Comparison of ENCODE assay signal across 22 cellular contexts in genomic region chrX:136397001-136397400, GRCh38.
A peak's percentile ranks its signal among the peaks of the same experiment; 100 is the strongest.
DNase-seq lines count a peak whose midpoint lies in the region; ATAC-seq and TF ChIP-seq lines count a peak whose summit lies in the region.
"Had no signal": no experiment of that assay in that cellular context is flagged by ENCODE, and none has a peak within 500 bp of the region (broad histone marks: within the 10 kb centered on the region; RNA-seq: fewer than 3 reads in every experiment).

No MANE protein-coding gene starts in this region.

- no peaks in the 10 kb centered on the region for H3K79me2 ChIP-seq in neural progenitor cell (ENCODE audit: low read depth)

- no peak overlapping the region for H3K27ac Mint-ChIP-seq in neural progenitor cell
- H3K27ac Mint-ChIP-seq in stimulated activated effector memory CD8-positive, alpha-beta T cell treated with anti-CD3 and anti-CD28 coated beads, Interleukin-12 subunit alpha, Interleukin-12 subunit beta, amount 100 ng/mL, for 72 hours = no peak overlapping the region
- H3K27ac Mint-ChIP-seq: CD4-positive, CD25-positive, alpha-beta regulatory T cell; natural killer cell treated with Interleukin-12 subunit alpha and Interleukin-12 subunit beta and Interleukin-15 and Interleukin-18, amount 100 ng/mL, for 72 hours had no signal

- no peak overlapping the region for H2AFZ ChIP-seq in neural progenitor cell (replicated peaks)

- H3K4me3 ChIP-seq in choroid plexus epithelial cell (ENCODE audit: low read depth, low read length) (no peak overlapping the region), neural progenitor cell (no peak overlapping the region), lower lobe of right lung (no peak overlapping the region)
- H3K4me3 ChIP-seq: upper lobe of right lung had no signal

- peak; percentile 21 for TF ChIP-seq CTCF in choroid plexus epithelial cell (conservative IDR thresholded peaks at IDR 0.05; ENCODE audit: low read depth, low read length)
- TF ChIP-seq CTCF in neural progenitor cell (IDR thresholded peaks at IDR 0.05) = peak; percentile 7
- no peak for TF ChIP-seq CTCF in lower lobe of right lung (IDR thresholded peaks at IDR 0.05)

- H4K20me1 ChIP-seq in neural progenitor cell (ENCODE audit: low read depth) = no peaks in the 10 kb centered on the region

- H3K9me3 Mint-ChIP-seq in neural progenitor cell = no peaks in the 10 kb centered on the region
- no peaks in the 10 kb centered on the region for H3K9me3 Mint-ChIP-seq in stimulated activated effector memory CD8-positive, alpha-beta T cell treated with anti-CD3 and anti-CD28 coated beads, Interleukin-12 subunit alpha, Interleukin-12 subunit beta, amount 100 ng/mL, for 72 hours
- H3K9me3 Mint-ChIP-seq: natural killer cell treated with Interleukin-12 subunit alpha and Interleukin-12 subunit beta and Interleukin-15 and Interleukin-18, amount 100 ng/mL, for 72 hours had no signal

- H3K36me3 ChIP-seq in neural progenitor cell (no peaks in the 10 kb centered on the region), lower lobe of right lung (no peaks in the 10 kb centered on the region)
- H3K36me3 ChIP-seq: upper lobe of right lung had no signal

- no peak for ATAC-seq in stimulated activated effector memory CD8-positive, alpha-beta T cell treated with anti-CD3 and anti-CD28 coated beads, Interleukin-12 subunit alpha, Interleukin-12 subunit beta, amount 100 ng/mL, for 72 hours
- no peak for ATAC-seq in lower lobe of right lung
- ATAC-seq: natural killer cell treated with Interleukin-12 subunit alpha and Interleukin-12 subunit beta and Interleukin-15 and Interleukin-18, amount 100 ng/mL, for 72 hours; upper lobe of right lung had no signal

- DNase-seq in SIG-M5 treated with dmso at 0.1 percent for 504 hours (lab: John Stamatoyannopoulos, UW; ENCODE audit: unreplicated experiment) = peak; percentile 1
- no peak for DNase-seq in SIG-M5 (lab: John Stamatoyannopoulos, UW)
- DNase-seq in NCI-H146 treated with DMSO at 0.1 percent for 48 hours (lab: John Stamatoyannopoulos, UW; ENCODE audit: unreplicated experiment) = peak; percentile 8
- DNase-seq in choroid plexus epithelial cell (ENCODE audit: low read depth) = peak; percentile 9
- DNase-seq in neural progenitor cell (ENCODE audit: low spot score) = peak; percentile 3
- no peak for DNase-seq in stimulated activated effector memory CD8-positive, alpha-beta T cell treated with anti-CD3 and anti-CD28 coated beads, Interleukin-12 subunit alpha, Interleukin-12 subunit beta, amount 100 ng/mL, for 72 hours (ENCODE audit: low spot score in 2 of 2)
- DNase-seq in lower lobe of right lung = no peak
- DNase-seq in activated CD8-positive, alpha-beta memory T cell treated with anti-CD3 and anti-CD28 coated beads, Interleukin-2, amount 50 U/mL, for 4 hours = no peak
- DNase-seq: ACHN; activated CD4-positive, alpha-beta T cell treated with anti-CD3 and anti-CD28 coated beads for 4 hours; activated CD8-positive, alpha-beta memory T cell treated with anti-CD3 and anti-CD28 coated beads, Interleukin-2, amount 50 U/mL, for 48 hours; activated gamma-delta T cell; amniotic stem cell; central memory CD4-positive, alpha-beta T cell; effector memory CD4-positive, alpha-beta T cell; kidney; NCI-H187 treated with DMSO at 0.1 percent for 48 hours; NCI-H510A; posterior cingulate gyrus; upper lobe of right lung had no signal

- H3K27me3 Mint-ChIP-seq in neural progenitor cell (ENCODE audit: insufficient read depth, low read depth) = no peaks in the 10 kb centered on the region

- H3K27ac ChIP-seq in neural progenitor cell (no peak overlapping the region), lower lobe of right lung (no peak overlapping the region)
- H3K27ac ChIP-seq: upper lobe of right lung had no signal

- no peaks in the 10 kb centered on the region for H3K36me3 Mint-ChIP-seq in neural progenitor cell
- no peaks in the 10 kb centered on the region for H3K36me3 Mint-ChIP-seq in stimulated activated effector memory CD8-positive, alpha-beta T cell treated with anti-CD3 and anti-CD28 coated beads, Interleukin-12 subunit alpha, Interleukin-12 subunit beta, amount 100 ng/mL, for 72 hours
- H3K36me3 Mint-ChIP-seq: CD4-positive, CD25-positive, alpha-beta regulatory T cell; natural killer cell treated with Interleukin-12 subunit alpha and Interleukin-12 subunit beta and Interleukin-15 and Interleukin-18, amount 100 ng/mL, for 72 hours had no signal

- H3K9me3 ChIP-seq in neural progenitor cell (ENCODE audit: low read depth) = no peaks in the 10 kb centered on the region
- no peaks in the 10 kb centered on the region for H3K9me3 ChIP-seq in lower lobe of right lung
- H3K9me3 ChIP-seq: upper lobe of right lung had no signal

- intact Hi-C loops in lower lobe of right lung (cut with DNase I) = no loop called here

- H3K9ac ChIP-seq in neural progenitor cell = no peak overlapping the region

- no peaks in the 10 kb centered on the region for H3K27me3 ChIP-seq in neural progenitor cell
- no peaks in the 10 kb centered on the region for H3K27me3 ChIP-seq in lower lobe of right lung (ENCODE audit: low read depth)
- H3K27me3 ChIP-seq: upper lobe of right lung had no signal

- no peaks in the 10 kb centered on the region for H3K4me1 Mint-ChIP-seq in neural progenitor cell
- H3K4me1 Mint-ChIP-seq in stimulated activated effector memory CD8-positive, alpha-beta T cell treated with anti-CD3 and anti-CD28 coated beads, Interleukin-12 subunit alpha, Interleukin-12 subunit beta, amount 100 ng/mL, for 72 hours = no peaks in the 10 kb centered on the region
- H3K4me1 Mint-ChIP-seq: CD4-positive, CD25-positive, alpha-beta regulatory T cell had no signal

- no peak overlapping the region for H3K4me3 Mint-ChIP-seq in neural progenitor cell
- H3K4me3 Mint-ChIP-seq in stimulated activated effector memory CD8-positive, alpha-beta T cell treated with anti-CD3 and anti-CD28 coated beads, Interleukin-12 subunit alpha, Interleukin-12 subunit beta, amount 100 ng/mL, for 72 hours = no peak overlapping the region
- H3K4me3 Mint-ChIP-seq: CD4-positive, CD25-positive, alpha-beta regulatory T cell; natural killer cell treated with Interleukin-12 subunit alpha and Interleukin-12 subunit beta and Interleukin-15 and Interleukin-18, amount 100 ng/mL, for 72 hours had no signal

- H3K4me2 ChIP-seq in neural progenitor cell = no peak overlapping the region

- H3K4me1 ChIP-seq in neural progenitor cell = no peaks in the 10 kb centered on the region
- H3K4me1 ChIP-seq in lower lobe of right lung = no peaks in the 10 kb centered on the region
- H3K4me1 ChIP-seq: upper lobe of right lung had no signal

- no peaks in the 10 kb centered on the region for H3F3A ChIP-seq in neural progenitor cell (ENCODE audit: low read depth)

Comparison
In these comparisons a context has a peak if more than half of its experiments do, and no peak if none do; other contexts are left out.
1. DNase-seq: peak in SIG-M5 treated with dmso at 0.1 percent for 504 hours (single experiment), NCI-H146 treated with DMSO at 0.1 percent for 48 hours (single experiment), choroid plexus epithelial cell (single experiment) and neural progenitor cell (single experiment); none in SIG-M5 (single experiment), stimulated activated effector memory CD8-positive, alpha-beta T cell treated with anti-CD3 and anti-CD28 coated beads, Interleukin-12 subunit alpha, Interleukin-12 subunit beta, amount 100 ng/mL, for 72 hours (0 of 2), lower lobe of right lung (single experiment) and activated CD8-positive, alpha-beta memory T cell treated with anti-CD3 and anti-CD28 coated beads, Interleukin-2, amount 50 U/mL, for 4 hours (single experiment).